Comparison of ENCODE assay signal across 21 cellular contexts in genomic region chr17:17564323-17564722, GRCh38. TPM values are rescaled to one million over a fixed set of nuclear protein-coding genes. Genes with fewer than 3 reads are reported as not detected.
A peak's percentile ranks its signal among the peaks of the same experiment; 100 is the strongest.
DNase-seq lines count a peak whose midpoint lies in the region; ATAC-seq, FAIRE-seq and TF ChIP-seq lines count a peak whose summit lies in the region.
"Had no signal": no experiment of that assay in that cellular context is flagged by ENCODE, and none has a peak within 500 bp of the region (broad histone marks: within the 10 kb centered on the region; RNA-seq: fewer than 3 reads in every experiment).

No MANE protein-coding gene starts in this region.

- no peak overlapping the region for H2AFZ ChIP-seq in H9 (ENCODE audit: low read length)

- H3K4me3 ChIP-seq in endodermal cell (ENCODE audit: low read length) (no peak overlapping the region), mucosa of rectum (ENCODE audit: low read length in 2 of 2) (no peak overlapping the region), stomach (no peak overlapping the region)
- H3K4me3 ChIP-seq: A549, SJSA1 had no signal

- ATAC-seq in stimulated activated naive B cell treated with anti-CD40 and anti-IgM and Interleukin-4, amounts not matched to agents 10 μg/mL and 1 μg/mL and 100 μg/mL, for 72 hours (replicated peaks), result no peak
- ATAC-seq: A549 had no signal

- TF ChIP-seq CTCF in H9 (conservative IDR thresholded peaks at IDR 0.05), result no peak
- TF ChIP-seq CTCF in endodermal cell (conservative IDR thresholded peaks at IDR 0.05), result no peak
- TF ChIP-seq CTCF in stomach (IDR thresholded peaks at IDR 0.05), result no peak

- no peak for FAIRE-seq in HTR-8/SVneo (lab: Jason Lieb, UNC)
- FAIRE-seq: A549, RCC 7860 had no signal

- no peak overlapping the region for H2BK12ac ChIP-seq in H9 (ENCODE audit: insufficient read length, low read depth, low read length)

- no peak overlapping the region for H3T11ph ChIP-seq in H9 (ENCODE audit: low read length)

- H3K56ac ChIP-seq in H9 (ENCODE audit: insufficient read length, low read depth, low read length), result no peak overlapping the region

- intact Hi-C loops in stomach (cut with DNase I; ENCODE audit: low total_unique reads), result no loop called here

- no peak overlapping the region for H3K4me3 Mint-ChIP-seq in H9
- no peak overlapping the region for H3K4me3 Mint-ChIP-seq in endodermal cell
- no peak overlapping the region for H3K4me3 Mint-ChIP-seq in stimulated activated naive B cell treated with anti-CD40 and anti-IgM and Interleukin-4, amounts not matched to agents 10 μg/mL and 1 μg/mL and 100 μg/mL, for 72 hours
- H3K4me3 Mint-ChIP-seq: B cell; CD4-positive, CD25-positive, alpha-beta regulatory T cell; IgD-negative memory B cell had no signal

- no peak for TF ChIP-seq POLR2A in stomach (IDR thresholded peaks at IDR 0.05)
- TF ChIP-seq POLR2A in erythroblast (IDR thresholded peaks at IDR 0.05; ENCODE audit: low read length), result no peak

- 0 out of 7 replicates have a peak overlapping the region, but pooled peaks of 1 of the 3 experiments have one; percentile 61 for H3K27ac Mint-ChIP-seq in H9
- H3K27ac Mint-ChIP-seq in endodermal cell, result peak overlapping the region; percentile 30
- H3K27ac Mint-ChIP-seq in stimulated activated naive B cell treated with anti-CD40 and anti-IgM and Interleukin-4, amounts not matched to agents 10 μg/mL and 1 μg/mL and 100 μg/mL, for 72 hours, result no peak overlapping the region
- H3K27ac Mint-ChIP-seq: B cell, IgD-negative memory B cell had no signal

- no peak overlapping the region for H3K4ac ChIP-seq in H9 (ENCODE audit: low read depth, low read length)

- H2BK20ac ChIP-seq in H9 (ENCODE audit: low read depth, low read length, poor library complexity, severe bottlenecking), result no peak overlapping the region

- no peak overlapping the region for H2BK5ac ChIP-seq in H9 (ENCODE audit: insufficient read length, low read length)

- H3K4me1 Mint-ChIP-seq in H9, result peaks cover 22 to 38% of the 10 kb centered on the region in 2 experiments
- H3K4me1 Mint-ChIP-seq in endodermal cell, result peaks cover 3% of the 10 kb centered on the region
- H3K4me1 Mint-ChIP-seq in stimulated activated naive B cell treated with anti-CD40 and anti-IgM and Interleukin-4, amounts not matched to agents 10 μg/mL and 1 μg/mL and 100 μg/mL, for 72 hours, result peaks cover 0 to 3% of the 10 kb centered on the region in 2 donors
- H3K4me1 Mint-ChIP-seq: B cell; CD4-positive, CD25-positive, alpha-beta regulatory T cell had no signal

- H4K5ac ChIP-seq in H9 (ENCODE audit: insufficient read length, low read depth, low read length), result no peak overlapping the region

- DNase-seq in H9 (no peak), endodermal cell (no peak), stomach (no peak), GDM1 (lab: John Stamatoyannopoulos, UW) (no peak), erythroblast (lab: John Stamatoyannopoulos, UW) (no peak), HTR-8/SVneo (ENCODE audit: insufficient read length, low spot score) (no peak)
- DNase-seq in stimulated activated naive B cell treated with anti-CD40 and anti-IgM and Interleukin-4, amounts not matched to agents 10 μg/mL and 1 μg/mL and 100 μg/mL, for 72 hours, result no peak
- DNase-seq: CD4-positive, CD25-positive, alpha-beta regulatory T cell; EL; HCEC 1CT; MV-4-11; NCI-H1105 treated with DMSO at 0.1 percent for 48 hours; NCI-H2029 treated with DMSO at 0.1 percent for 48 hours; NCI-H226; NCI-H524 treated with DMSO at 0.1 percent for 48 hours had no signal

- H3K27me3 ChIP-seq in H9 (ENCODE audit: insufficient read depth, low read length), result no peaks in the 10 kb centered on the region
- H3K27me3 ChIP-seq in endodermal cell (ENCODE audit: control insufficient read depth, insufficient read depth, low read length, poor library complexity, severe bottlenecking), result no peaks in the 10 kb centered on the region
- H3K27me3 ChIP-seq in mucosa of rectum (ENCODE audit: control insufficient read depth in 2 of 2, insufficient read depth in 2 of 2, low read length in 2 of 2), result no peaks in the 10 kb centered on the region
- H3K27me3 ChIP-seq in stomach, result no peaks in the 10 kb centered on the region
- H3K27me3 ChIP-seq: SJSA1 had no signal

- H3K23ac ChIP-seq in H9 (ENCODE audit: insufficient read length, low read depth, low read length), result no peak overlapping the region

- no peaks in the 10 kb centered on the region for H3K9me3 Mint-ChIP-seq in H9
- no peaks in the 10 kb centered on the region for H3K9me3 Mint-ChIP-seq in endodermal cell
- no peaks in the 10 kb centered on the region for H3K9me3 Mint-ChIP-seq in stimulated activated naive B cell treated with anti-CD40 and anti-IgM and Interleukin-4, amounts not matched to agents 10 μg/mL and 1 μg/mL and 100 μg/mL, for 72 hours
- H3K9me3 Mint-ChIP-seq: CD4-positive, CD25-positive, alpha-beta regulatory T cell; IgD-negative memory B cell had no signal

- H2AK5ac ChIP-seq in H9 (ENCODE audit: insufficient read length, low read length), result no peak overlapping the region

- no peaks in the 10 kb centered on the region for H3K79me1 ChIP-seq in H9 (ENCODE audit: insufficient read depth, low read depth, low read length, poor library complexity, severe bottlenecking)

- TF ChIP-seq EP300 in stomach (IDR thresholded peaks at IDR 0.05), result no peak

- no peaks in the 10 kb centered on the region for H3K23me2 ChIP-seq in H9 (ENCODE audit: insufficient read length, low read depth, low read length, poor library complexity, severe bottlenecking)

- no CpG with 5 or more reads among the region's 4 CpGs for WGBS in H9 (ENCODE audit: extremely low coverage, insufficient read length, low lambda C conversion rate)
- WGBS in endodermal cell (ENCODE audit: insufficient coverage in 1 of 2, insufficient read length in 1 of 2), 2 experiments, result 92 to 96% methylated on average over 3 to 4 of the region's 4 CpGs
- 61 to 77% (median 65%) methylated on average over 4 of the region's 4 CpGs for WGBS in stomach, 5 donors

- H3K36me3 Mint-ChIP-seq in H9 (ENCODE audit: insufficient read depth in 1 of 3, low read depth in 3 of 3) (no peaks in the 10 kb centered on the region; a peak in 3 of 7 replicates), endodermal cell (ENCODE audit: low read depth) (no peaks in the 10 kb centered on the region)
- H3K36me3 Mint-ChIP-seq in stimulated activated naive B cell treated with anti-CD40 and anti-IgM and Interleukin-4, amounts not matched to agents 10 μg/mL and 1 μg/mL and 100 μg/mL, for 72 hours, result no peaks in the 10 kb centered on the region
- H3K36me3 Mint-ChIP-seq: CD4-positive, CD25-positive, alpha-beta regulatory T cell; IgD-negative memory B cell had no signal

- H3K9me3 ChIP-seq in H9 (ENCODE audit: control insufficient read depth, low read depth, low read length) (no peaks in the 10 kb centered on the region), endodermal cell (ENCODE audit: control insufficient read depth, low read length) (no peaks in the 10 kb centered on the region), mucosa of rectum (ENCODE audit: control insufficient read depth in 2 of 2, low read length in 2 of 2) (no peaks in the 10 kb centered on the region), stomach (no peaks in the 10 kb centered on the region)
- H3K9me3 ChIP-seq: A549, SJSA1 had no signal

- no peak overlapping the region for H3K18ac ChIP-seq in H9 (ENCODE audit: insufficient read length, low read depth, low read length)

- no peak overlapping the region for H3K4me2 ChIP-seq in H9 (ENCODE audit: insufficient read depth, insufficient read length, low read length)
- H3K4me2 ChIP-seq: A549 had no signal

- no peak overlapping the region for H4K8ac ChIP-seq in H9 (replicated peaks; ENCODE audit: insufficient read length, low read depth, low read length)

- H3K4me1 ChIP-seq in H9 (ENCODE audit: insufficient read depth, low read length), result peaks cover 2% of the 10 kb centered on the region; the same call in 1 of the 2 replicates
- H3K4me1 ChIP-seq in endodermal cell (ENCODE audit: control insufficient read depth, insufficient read depth, low read length), result no peaks in the 10 kb centered on the region
- peaks cover 30 to 54% of the 10 kb centered on the region in 2 donors for H3K4me1 ChIP-seq in mucosa of rectum (ENCODE audit: control insufficient read depth in 2 of 2, insufficient read depth in 2 of 2, low read length in 2 of 2)
- peaks cover 57 to 92% (median 81%) of the 10 kb centered on the region in 4 donors for H3K4me1 ChIP-seq in stomach
- H3K4me1 ChIP-seq: A549, SJSA1 had no signal

- no peaks in the 10 kb centered on the region for H3K36me3 ChIP-seq in endodermal cell (ENCODE audit: control insufficient read depth, insufficient read depth, low read length)
- no peaks in the 10 kb centered on the region for H3K36me3 ChIP-seq in mucosa of rectum (ENCODE audit: control insufficient read depth in 2 of 2, insufficient read depth in 2 of 2, low read length in 2 of 2)
- no peaks in the 10 kb centered on the region for H3K36me3 ChIP-seq in stomach
- H3K36me3 ChIP-seq: SJSA1 had no signal

- H2BK15ac ChIP-seq in H9 (ENCODE audit: low read depth, low read length), result no peak overlapping the region

- no peaks in the 10 kb centered on the region for H3K79me2 ChIP-seq in H9 (ENCODE audit: insufficient read depth, low read length)

- no peak overlapping the region for H2BK120ac ChIP-seq in H9 (ENCODE audit: low read depth, low read length, poor library complexity, severe bottlenecking)

- H4K20me1 ChIP-seq in H9 (ENCODE audit: control insufficient read depth, insufficient read depth, insufficient read length), result no peaks in the 10 kb centered on the region

- H4K91ac ChIP-seq in H9 (ENCODE audit: insufficient read length, low read depth, low read length), result no peak overlapping the region

- H3K27me3 Mint-ChIP-seq in H9 (ENCODE audit: low read depth) (no peaks in the 10 kb centered on the region; the same call in 1 of the 2 replicates), endodermal cell (ENCODE audit: insufficient read depth) (no peaks in the 10 kb centered on the region)
- H3K27me3 Mint-ChIP-seq in stimulated activated naive B cell treated with anti-CD40 and anti-IgM and Interleukin-4, amounts not matched to agents 10 μg/mL and 1 μg/mL and 100 μg/mL, for 72 hours, result no peaks in the 10 kb centered on the region
- H3K27me3 Mint-ChIP-seq: B cell; CD4-positive, CD25-positive, alpha-beta regulatory T cell; IgD-negative memory B cell had no signal

- peak overlapping the region; percentile 32; the same call in 1 of the 2 replicates for H3K14ac ChIP-seq in H9 (ENCODE audit: insufficient read depth, low read length)

- H3K9ac ChIP-seq in H9 (ENCODE audit: extremely low read depth, insufficient read length, low read length) (no peak overlapping the region), endodermal cell (ENCODE audit: extremely low read depth, low read length, poor library complexity, severe bottlenecking) (no peak overlapping the region), mucosa of rectum (ENCODE audit: low read depth in 1 of 2, low read length in 2 of 2) (peak overlapping the region in 1 of 2 donors; percentile 50)

- H3K27ac ChIP-seq in H9 (ENCODE audit: insufficient read length, low read depth, low read length) (no peak overlapping the region), endodermal cell (ENCODE audit: low read depth, low read length) (no peak overlapping the region), mucosa of rectum (ENCODE audit: low read depth in 2 of 2, low read length in 2 of 2) (peak overlapping the region; percentile 75 to 80), stomach (peak overlapping the region in 4 of 5 donors; percentile 3 to 92 (median 89))
- H3K27ac ChIP-seq: A549, SJSA1 had no signal

RNA-seq across cellular contexts. Expression of gene PEMT, which starts 27.2 kb away (rescaled TPM):
- 63.2 and 63.5 TPM in 2 replicates for total RNA-seq in H9 (2021)
- total RNA-seq in endodermal cell, result 10 to 100 TPM; 38.3 to 52.7 TPM
- 49.1 TPM for polyA plus RNA-seq in endodermal cell (2013, experiment 1 of 2)
- polyA plus RNA-seq in endodermal cell (2013, experiment 2 of 2), result 42.1 TPM
- 10 to 100 TPM in 4 of 5 donors, 1 to 10 TPM in 1; 7.0 to 44.6 (median 30.3) TPM for total RNA-seq in stomach
- polyA plus RNA-seq in stomach, result 10 to 100 TPM; 13.3 to 38.1 (median 23.7) TPM

Comparison
In these comparisons a context has a peak if more than half of its experiments do, and no peak if none do; other contexts are left out.
1. H3K27ac ChIP-seq: peak in mucosa of rectum (2 of 2) and stomach (4 of 5); none in H9 (single experiment) and endodermal cell (single experiment).